Comparison of ENCODE assay signal across 8 cellular contexts in genomic region chr16:10386517-10387377, GRCh38. TPM values are rescaled to one million over a fixed set of nuclear protein-coding genes. Genes with fewer than 3 reads are reported as not detected.
DNase-seq lines count a peak whose midpoint lies in the region; ATAC-seq and TF ChIP-seq lines count a peak whose summit lies in the region.

No MANE protein-coding gene starts in this region.

- H2BK15ac ChIP-seq in H9 (ENCODE audit: low read depth, low read length): no peak overlapping the region

- H3K27me3 Mint-ChIP-seq in H9 (ENCODE audit: low read depth) (no peaks in the 10 kb centered on the region), T-helper 17 cell (no peaks in the 10 kb centered on the region), glutamatergic neuron (ENCODE audit: unreplicated experiment) (peaks cover 1% of the 10 kb centered on the region)

- H4K5ac ChIP-seq in H9 (ENCODE audit: insufficient read length, low read depth, low read length): no peak overlapping the region

- peaks cover 11% of the 10 kb centered on the region; the same call in 1 of the 2 replicates for H3K79me2 ChIP-seq in H9 (ENCODE audit: insufficient read depth, low read length)

- no peak overlapping the region for H4K8ac ChIP-seq in H9 (replicated peaks; ENCODE audit: insufficient read length, low read depth, low read length)

- no peak for ATAC-seq in T-helper 17 cell

- H3K36me3 Mint-ChIP-seq in H9 (ENCODE audit: insufficient read depth in 1 of 3, low read depth in 3 of 3) (peaks cover 9 to 19% (median 19%) of the 10 kb centered on the region in 3 experiments), T-helper 17 cell (ENCODE audit: low read depth) (peaks cover 9% of the 10 kb centered on the region), glutamatergic neuron (ENCODE audit: unreplicated experiment) (no peaks in the 10 kb centered on the region)

- peak overlapping the region; percentile 86 to 90 for H3K4me3 Mint-ChIP-seq in H9
- peak overlapping the region; percentile 98 for H3K4me3 Mint-ChIP-seq in T-helper 17 cell
- peak overlapping the region; percentile 92 for H3K4me3 Mint-ChIP-seq in glutamatergic neuron (ENCODE audit: unreplicated experiment)

- H3K18ac ChIP-seq in H9 (ENCODE audit: insufficient read length, low read depth, low read length): no peak overlapping the region

- H4K20me1 ChIP-seq in H9 (ENCODE audit: control insufficient read depth, insufficient read depth, insufficient read length): no peaks in the 10 kb centered on the region

- peak overlapping the region in 2 of 3 experiments; percentile 3 to 68; a peak in 4 of 7 replicates for H3K27ac Mint-ChIP-seq in H9
- H3K27ac Mint-ChIP-seq in T-helper 17 cell: peak overlapping the region; percentile 98
- peak overlapping the region; percentile 83 for H3K27ac Mint-ChIP-seq in glutamatergic neuron (ENCODE audit: unreplicated experiment)

- H2AK5ac ChIP-seq in H9 (ENCODE audit: insufficient read length, low read length): no peak overlapping the region

- H3K4ac ChIP-seq in H9 (ENCODE audit: low read depth, low read length): no peak overlapping the region

- no peak overlapping the region for H4K91ac ChIP-seq in H9 (ENCODE audit: insufficient read length, low read depth, low read length)

- no peak overlapping the region for H2BK5ac ChIP-seq in H9 (ENCODE audit: insufficient read length, low read length)

- TF ChIP-seq CTCF in H9 (conservative IDR thresholded peaks at IDR 0.05): no peak
- TF ChIP-seq CTCF in glutamatergic neuron (IDR thresholded peaks at IDR 0.05; ENCODE audit: partially characterized antibody, unreplicated experiment): no peak

- no peak overlapping the region for H2AFZ ChIP-seq in H9 (ENCODE audit: low read length)

- peak overlapping the region; percentile 65 for H3K4me2 ChIP-seq in H9 (ENCODE audit: insufficient read depth, insufficient read length, low read length)
- peak overlapping the region; percentile 53 for H3K4me2 ChIP-seq in skeletal muscle satellite cell (ENCODE audit: low read length)

- DNase-seq in H9 (no peak), T-helper 17 cell (no peak), glutamatergic neuron (no peak), hepatic stellate cell (ENCODE audit: low spot score) (no peak), NCI-H2171 treated with DMSO at 0.1 percent for 48 hours (lab: John Stamatoyannopoulos, UW) (no peak), kidney glomerular epithelial cell (lab: John Stamatoyannopoulos, UW) (no peak), NCI-H2107 (lab: John Stamatoyannopoulos, UW) (no peak)

- no peak overlapping the region for H2BK20ac ChIP-seq in H9 (ENCODE audit: low read depth, low read length, poor library complexity, severe bottlenecking)

- no peak overlapping the region for H3K56ac ChIP-seq in H9 (ENCODE audit: insufficient read length, low read depth, low read length)

- H3T11ph ChIP-seq in H9 (ENCODE audit: low read length): no peak overlapping the region

- H3K4me1 ChIP-seq in H9 (ENCODE audit: insufficient read depth, low read length) (peaks cover 2% of the 10 kb centered on the region; the same call in 1 of the 2 replicates), skeletal muscle satellite cell (ENCODE audit: control insufficient read depth, insufficient read depth, low read length) (no peaks in the 10 kb centered on the region)

- no CpG with 5 or more reads among the region's 18 CpGs for WGBS in H9 (ENCODE audit: extremely low coverage, insufficient read length, low lambda C conversion rate)

- H2BK12ac ChIP-seq in H9 (ENCODE audit: insufficient read length, low read depth, low read length): no peak overlapping the region

- H3K4me1 Mint-ChIP-seq in H9 (peaks cover 14 to 16% of the 10 kb centered on the region in 2 experiments), T-helper 17 cell (peaks cover 29% of the 10 kb centered on the region), glutamatergic neuron (ENCODE audit: low read depth, unreplicated experiment) (peaks cover 8% of the 10 kb centered on the region)

- H3K9me3 Mint-ChIP-seq in H9 (peaks cover 4% of the 10 kb centered on the region in 2 experiments; a peak in 3 of 5 replicates), glutamatergic neuron (ENCODE audit: unreplicated experiment) (peaks cover 3% of the 10 kb centered on the region)

- H3K36me3 ChIP-seq in skeletal muscle satellite cell (ENCODE audit: insufficient read depth, low read length): no peaks in the 10 kb centered on the region

- H3K23me2 ChIP-seq in H9 (ENCODE audit: insufficient read length, low read depth, low read length, poor library complexity, severe bottlenecking): peaks cover 7% of the 10 kb centered on the region

- H3K4me3 ChIP-seq in skeletal muscle satellite cell (ENCODE audit: low read length): peak overlapping the region; percentile 76

- H3K79me1 ChIP-seq in H9 (ENCODE audit: insufficient read depth, low read depth, low read length, poor library complexity, severe bottlenecking): peaks cover 4% of the 10 kb centered on the region

- no peak overlapping the region for H3K23ac ChIP-seq in H9 (ENCODE audit: insufficient read length, low read depth, low read length)

- peak overlapping the region; percentile 67 for H3K9ac ChIP-seq in H9 (ENCODE audit: extremely low read depth, insufficient read length, low read length)
- peak overlapping the region; percentile 74 for H3K9ac ChIP-seq in skeletal muscle satellite cell (ENCODE audit: low read depth, low read length)

- no peaks in the 10 kb centered on the region for H3K27me3 ChIP-seq in H9 (ENCODE audit: insufficient read depth, low read length)
- H3K27me3 ChIP-seq in skeletal muscle satellite cell (ENCODE audit: control insufficient read depth, insufficient read depth, low read length): no peaks in the 10 kb centered on the region

- H3K9me3 ChIP-seq in H9 (ENCODE audit: control insufficient read depth, low read depth, low read length): no peaks in the 10 kb centered on the region
- no peaks in the 10 kb centered on the region for H3K9me3 ChIP-seq in T-helper 17 cell (ENCODE audit: control insufficient read depth, low read length, poor library complexity, severe bottlenecking)
- H3K9me3 ChIP-seq in skeletal muscle satellite cell (replicated peaks; ENCODE audit: low read length): no peaks in the 10 kb centered on the region

- no peak overlapping the region for H3K14ac ChIP-seq in H9 (ENCODE audit: insufficient read depth, low read length)

- H2BK120ac ChIP-seq in H9 (ENCODE audit: low read depth, low read length, poor library complexity, severe bottlenecking): no peak overlapping the region

- no peak overlapping the region for H3K27ac ChIP-seq in H9 (ENCODE audit: insufficient read length, low read depth, low read length)

RNA-seq across cellular contexts. Expression of gene ATF7IP2, which starts 0.9 kb away (rescaled TPM):
- total RNA-seq in H9 (2021) (18.1 and 21.5 TPM in 2 replicates), T-helper 17 cell (10 to 100 TPM; 84.6 to 86.7 TPM), glutamatergic neuron (ENCODE audit: unreplicated experiment) (9.1 TPM)
- 3.0 and 6.1 TPM in 2 replicates for total RNA-seq in skeletal muscle satellite cell (2012; rRNA removed)

Comparison
In these comparisons a context has a peak if more than half of its experiments do, and no peak if none do; other contexts are left out.
1. H3K27ac Mint-ChIP-seq: peak in every context shown above with its lines; median percentile 98 in T-helper 17 cell; 83 in glutamatergic neuron; 36 in H9.